ENCODE assay signal across 16 cellular contexts in the genomic region with DNA sequence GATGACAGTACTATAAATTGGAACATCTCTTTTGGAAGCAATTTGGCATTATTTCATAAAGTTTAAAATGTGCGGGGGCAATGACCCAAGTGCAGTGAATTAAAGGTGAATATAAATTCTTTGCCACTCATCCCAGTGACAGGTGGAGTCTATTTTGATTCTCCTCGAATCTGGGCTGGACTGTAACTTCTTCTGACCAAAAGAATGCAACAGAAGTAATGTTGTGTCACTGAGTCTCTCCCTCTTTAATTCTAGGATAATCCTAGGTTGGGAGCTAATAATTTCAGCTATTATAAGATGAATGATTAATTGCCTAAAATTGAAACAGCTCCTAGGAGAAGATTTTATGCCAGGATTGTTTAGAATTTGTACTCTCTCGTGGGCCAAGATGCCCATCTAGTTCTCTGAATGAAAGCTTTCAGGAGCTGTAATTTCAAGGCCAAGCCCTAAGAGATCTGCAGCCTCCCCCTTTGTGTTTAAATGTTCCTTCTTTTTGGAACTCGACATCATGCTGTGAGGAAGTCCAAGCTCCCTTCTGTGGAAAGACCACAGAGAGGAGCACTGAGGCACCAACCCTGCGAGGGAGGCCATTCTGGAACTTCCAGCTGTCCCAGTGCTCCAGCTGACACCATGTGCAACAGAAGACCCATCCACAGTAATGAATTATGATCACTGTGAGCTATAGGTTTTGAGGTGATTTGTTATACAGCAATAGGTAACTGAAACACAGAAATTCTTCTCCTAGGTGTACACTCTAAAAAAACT.
A peak's percentile ranks its signal among the peaks of the same experiment; 100 is the strongest.
DNase-seq lines count a peak whose midpoint lies in the region; ATAC-seq and TF ChIP-seq lines count a peak whose summit lies in the region.
"Had no signal": no experiment of that assay in that cellular context is flagged by ENCODE, and none has a peak within 500 bp of the region (broad histone marks: within the 10 kb centered on the region; RNA-seq: fewer than 3 reads in every experiment).

No MANE protein-coding gene starts in this region.

- no peak for TF ChIP-seq POLR2A in sigmoid colon (IDR thresholded peaks at IDR 0.05)

- no peak for ATAC-seq in SK-N-SH treated with all-trans-retinoic acid at 6 μM for 48 hours
- ATAC-seq in activated naive CD8-positive, alpha-beta T cell treated with anti-CD3 and anti-CD28 coated beads, Interleukin-2, amount 50 U/mL, for 24 hours = no peak

- no peak overlapping the region for H3K4me3 Mint-ChIP-seq in activated naive CD8-positive, alpha-beta T cell treated with anti-CD3 and anti-CD28 coated beads, Interleukin-2, amount 50 U/mL, for 24 hours
- H3K4me3 Mint-ChIP-seq: CD4-positive, alpha-beta memory T cell had no signal

- H3K27me3 ChIP-seq in sigmoid colon = no peaks in the 10 kb centered on the region

- peak; percentile 13 for DNase-seq in activated CD8-positive, alpha-beta memory T cell treated with anti-CD3 and anti-CD28 coated beads, Interleukin-2, amount 50 U/mL, for 48 hours
- DNase-seq in activated CD8-positive, alpha-beta memory T cell treated with anti-CD3 and anti-CD28 coated beads, Interleukin-2, amount 50 U/mL, for 4 hours = no peak
- peak; percentile 56 for DNase-seq in myocyte (ENCODE audit: low read depth)
- no peak for DNase-seq in sigmoid colon
- no peak for DNase-seq in D341Med (ENCODE audit: low spot score)
- DNase-seq in activated naive CD8-positive, alpha-beta T cell treated with anti-CD3 and anti-CD28 coated beads, Interleukin-2, amount 50 U/mL, for 24 hours = no peak
- DNase-seq: 8988T; C1 segment of cervical spinal cord; Calu3; CD4-positive, alpha-beta memory T cell; COR-L47; DMS153; DND-41; GOT3; HCEC 1CT had no signal

- intact Hi-C loops in sigmoid colon (cut with DNase I) = no loop called here

- H3K4me1 Mint-ChIP-seq in activated naive CD8-positive, alpha-beta T cell treated with anti-CD3 and anti-CD28 coated beads, Interleukin-2, amount 50 U/mL, for 24 hours = no peaks in the 10 kb centered on the region
- H3K4me1 Mint-ChIP-seq: CD4-positive, alpha-beta memory T cell had no signal

- no peaks in the 10 kb centered on the region for H3K36me3 Mint-ChIP-seq in activated naive CD8-positive, alpha-beta T cell treated with anti-CD3 and anti-CD28 coated beads, Interleukin-2, amount 50 U/mL, for 24 hours (ENCODE audit: low read depth)
- H3K36me3 Mint-ChIP-seq: CD4-positive, alpha-beta memory T cell had no signal

- no peak for TF ChIP-seq CTCF in sigmoid colon (IDR thresholded peaks at IDR 0.05)

- no peak overlapping the region for H3K27ac Mint-ChIP-seq in activated naive CD8-positive, alpha-beta T cell treated with anti-CD3 and anti-CD28 coated beads, Interleukin-2, amount 50 U/mL, for 24 hours
- H3K27ac Mint-ChIP-seq: CD4-positive, alpha-beta memory T cell had no signal

- TF ChIP-seq EP300 in sigmoid colon (IDR thresholded peaks at IDR 0.05) = no peak

- WGBS in sigmoid colon, 2 donors = 69 to 75% methylated on average over 5 of the region's 5 CpGs

- peaks cover 2% of the 10 kb centered on the region for H3K9me3 Mint-ChIP-seq in activated naive CD8-positive, alpha-beta T cell treated with anti-CD3 and anti-CD28 coated beads, Interleukin-2, amount 50 U/mL, for 24 hours

- H3K36me3 ChIP-seq in sigmoid colon = no peaks in the 10 kb centered on the region

- peaks cover 0 to 6% (median 2%) of the 10 kb centered on the region in 4 donors for H3K9me3 ChIP-seq in sigmoid colon

- H3K4me1 ChIP-seq in sigmoid colon = peaks cover 0 to 13% (median 5%) of the 10 kb centered on the region in 4 donors

- peak overlapping the region; percentile 6 to 31 (median 12) for H3K27ac ChIP-seq in sigmoid colon

- H3K4me3 ChIP-seq in sigmoid colon = no peak overlapping the region

- H3K27me3 Mint-ChIP-seq in activated naive CD8-positive, alpha-beta T cell treated with anti-CD3 and anti-CD28 coated beads, Interleukin-2, amount 50 U/mL, for 24 hours = peaks cover 3% of the 10 kb centered on the region

TF ChIP-seq in SK-N-SH treated with all-trans-retinoic acid at 6 μM for 48 hours, 23 proteins besides CTCF, POLR2A, EP300 and RAD21:
- TF ChIP-seq TCF4 (CRISPR knock-in tag; IDR thresholded peaks at IDR 0.05; ENCODE audit: borderline replicate concordance) (no peak), RARB (CRISPR knock-in tag; IDR thresholded peaks at IDR 0.05) (no peak), ZFP3 (CRISPR knock-in tag; IDR thresholded peaks at IDR 0.05) (no peak), BACH2 (CRISPR knock-in tag; IDR thresholded peaks at IDR 0.05; ENCODE audit: borderline replicate concordance) (no peak), CREB5 (CRISPR knock-in tag; IDR thresholded peaks at IDR 0.05; ENCODE audit: low read depth) (no peak), TOX (CRISPR knock-in tag; IDR thresholded peaks at IDR 0.05; ENCODE audit: borderline replicate concordance) (no peak), ARNTL (CRISPR knock-in tag; IDR thresholded peaks at IDR 0.05; ENCODE audit: borderline replicate concordance, low read depth) (no peak), ZC3H10 (CRISPR knock-in tag; IDR thresholded peaks at IDR 0.05) (no peak), ESRRG (CRISPR knock-in tag; IDR thresholded peaks at IDR 0.05) (no peak), PPARA (CRISPR knock-in tag; IDR thresholded peaks at IDR 0.05; ENCODE audit: borderline replicate concordance) (no peak)
TF ChIP-seq in SK-N-SH treated with all-trans-retinoic acid at 6 μM for 48 hours: peak in this region for 0.

Comparison
In these comparisons a context has a peak if more than half of its experiments do, and no peak if none do; other contexts are left out.
1. DNase-seq: peak in activated CD8-positive, alpha-beta memory T cell treated with anti-CD3 and anti-CD28 coated beads, Interleukin-2, amount 50 U/mL, for 48 hours (single experiment) and myocyte (single experiment); none in activated CD8-positive, alpha-beta memory T cell treated with anti-CD3 and anti-CD28 coated beads, Interleukin-2, amount 50 U/mL, for 4 hours (single experiment), sigmoid colon (single experiment), D341Med (single experiment) and activated naive CD8-positive, alpha-beta T cell treated with anti-CD3 and anti-CD28 coated beads, Interleukin-2, amount 50 U/mL, for 24 hours (single experiment).